ENCODE assay signal across 10 cellular contexts in the genomic region with DNA sequence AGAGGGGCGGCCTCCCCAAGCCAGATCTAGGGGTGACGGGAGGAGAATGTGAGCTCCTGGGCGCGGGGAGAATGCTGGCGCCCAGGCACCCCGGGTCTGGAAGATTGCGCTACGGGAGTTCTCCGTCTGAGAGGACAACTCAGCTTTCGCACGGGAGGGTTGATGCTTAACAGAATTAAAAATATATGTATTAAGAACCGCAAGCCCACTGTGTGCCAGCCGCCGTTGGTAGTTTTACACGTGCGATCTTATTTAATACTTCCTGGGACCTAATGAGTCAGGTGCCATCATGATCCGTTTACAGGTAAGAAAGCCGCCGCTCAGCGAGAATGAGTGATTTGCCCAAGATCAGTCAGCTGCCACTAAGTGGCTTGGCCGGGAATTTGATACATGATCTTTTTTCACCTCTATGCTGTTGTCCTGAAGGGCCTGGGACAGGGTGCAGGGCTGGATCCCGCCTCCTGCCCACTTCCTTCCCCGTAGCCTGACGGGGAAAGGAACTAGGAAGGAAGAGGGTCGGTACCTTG. TPM values are rescaled to one million over a fixed set of nuclear protein-coding genes. Genes with fewer than 3 reads are reported as not detected.
DNase-seq lines count a peak whose midpoint lies in the region; ATAC-seq, FAIRE-seq and TF ChIP-seq lines count a peak whose summit lies in the region.
"Had no signal": no experiment of that assay in that cellular context is flagged by ENCODE, and none has a peak within 500 bp of the region (broad histone marks: within the 10 kb centered on the region; RNA-seq: fewer than 3 reads in every experiment).

No MANE protein-coding gene starts in this region.

- peaks cover 50% of the 10 kb centered on the region for H3K27me3 Mint-ChIP-seq in osteocyte (ENCODE audit: unreplicated experiment)

- no peak for FAIRE-seq in A549 (lab: Jason Lieb, UNC)
- no peak for FAIRE-seq in RCC 7860 (lab: Jason Lieb, UNC)

- 17% methylated on average over 25 of the region's 25 CpGs for WGBS in A549 (ENCODE audit: missing lambda C conversion rate)

- no peaks in the 10 kb centered on the region for H3K9me3 ChIP-seq in A549
- no peaks in the 10 kb centered on the region for H3K9me3 ChIP-seq in HEK293 (ENCODE audit: control insufficient read depth, insufficient read depth, low read depth, low read length)
- H3K9me3 ChIP-seq in mucosa of rectum (ENCODE audit: control insufficient read depth in 2 of 2, low read length in 2 of 2) = no peaks in the 10 kb centered on the region

- H3K9ac ChIP-seq in mucosa of rectum (ENCODE audit: low read depth in 1 of 2, low read length in 2 of 2) = no peak overlapping the region

- DNase-seq in A549 (ENCODE audit: low read depth in 1 of 2, low spot score in 1 of 2) = no peak
- DNase-seq in coronary artery (ENCODE audit: low spot score) = no peak
- no peak for DNase-seq in osteocyte (ENCODE audit: extremely low spot score, unreplicated experiment)
- no peak for DNase-seq in stimulated activated naive CD4-positive, alpha-beta T cell (lab: John Stamatoyannopoulos, UW)
- DNase-seq in RCC 7860 (ENCODE audit: low spot score) = no peak
- DNase-seq: NCI-H446 treated with DMSO at 0.1 percent for 48 hours; stimulated activated CD4-positive, alpha-beta T cell treated with anti-CD3 and anti-CD28 coated beads, Interleukin-4, amount 100 ng/mL, for 24 hours had no signal

- no peak for TF ChIP-seq RAD21 in A549 (conservative IDR thresholded peaks at IDR 0.05 in 1 of 2, IDR thresholded peaks at IDR 0.05 in 1 of 2)

- H3K27ac Mint-ChIP-seq in osteocyte (ENCODE audit: unreplicated experiment) = no peak overlapping the region

- no peak; a peak in 1 of 6 replicates for ATAC-seq in A549
- no peak for ATAC-seq in HG03521 (IDR thresholded peaks at IDR 0.05; ENCODE audit: unreplicated experiment)

- peaks cover 35 to 49% of the 10 kb centered on the region in 2 donors for H3K27me3 ChIP-seq in mucosa of rectum (ENCODE audit: control insufficient read depth in 2 of 2, insufficient read depth in 2 of 2, low read length in 2 of 2)

- TF ChIP-seq POLR2A in A549 (IDR thresholded peaks at IDR 0.05; ENCODE audit: low read length) = no peak

- H3K4me1 ChIP-seq in A549 = peaks cover 4% of the 10 kb centered on the region; the same call in 1 of the 3 replicates
- peaks cover 9% of the 10 kb centered on the region for H3K4me1 ChIP-seq in HEK293 (ENCODE audit: control insufficient read depth, insufficient read depth, low read length)
- peaks cover 3 to 4% of the 10 kb centered on the region in 2 donors for H3K4me1 ChIP-seq in mucosa of rectum (ENCODE audit: control insufficient read depth in 2 of 2, insufficient read depth in 2 of 2, low read length in 2 of 2)

- peaks cover 6% of the 10 kb centered on the region for H3K4me1 Mint-ChIP-seq in osteocyte (ENCODE audit: unreplicated experiment)

- POLR2A ChIA-PET in A549 (lab: Yijun Ruan, JAX) (interaction anchor here (1.5 kb wide), 1 partner anchor 9 kb away, joined by 3 read pairs; no protein-coding TSS in a partner anchor), HEK293 (lab: Yijun Ruan, JAX) (interaction anchor here (1.1 kb wide), 1 partner anchor 9 kb away, joined by 3 read pairs; no protein-coding TSS in a partner anchor)

- no peak overlapping the region for H3K27ac ChIP-seq in A549
- H3K27ac ChIP-seq in HEK293 (ENCODE audit: extremely low read depth, low read depth, low read length) = no peak overlapping the region
- H3K27ac ChIP-seq in coronary artery = no peak overlapping the region
- no peak overlapping the region for H3K27ac ChIP-seq in mucosa of rectum (ENCODE audit: low read depth in 2 of 2, low read length in 2 of 2)

- H3K36me3 ChIP-seq in HEK293 (ENCODE audit: control insufficient read depth in 2 of 2, insufficient read depth in 1 of 2, low read length in 2 of 2) (no peaks in the 10 kb centered on the region), mucosa of rectum (ENCODE audit: control insufficient read depth in 2 of 2, insufficient read depth in 2 of 2, low read length in 2 of 2) (no peaks in the 10 kb centered on the region)

- H3K4me2 ChIP-seq in A549 = peak overlapping the region; percentile 95

- CTCF ChIA-PET in A549 (lab: Yijun Ruan, JAX) = interaction anchor here (0.6 to 1.3 kb wide), 4 partner anchors 10 to 182 kb away, joined by 3 read pairs; no protein-coding TSS in a partner anchor
- CTCF ChIA-PET in HEK293 (lab: Yijun Ruan, JAX) = no interaction called here

- no peak overlapping the region for H3K4me3 Mint-ChIP-seq in osteocyte (ENCODE audit: unreplicated experiment)

- H3K9me3 Mint-ChIP-seq in osteocyte (ENCODE audit: unreplicated experiment) = no peaks in the 10 kb centered on the region

- TF ChIP-seq EP300 in A549 (IDR thresholded peaks at IDR 0.05) = no peak

- no peaks in the 10 kb centered on the region for H3K36me3 Mint-ChIP-seq in osteocyte (ENCODE audit: unreplicated experiment)

- H3K4me3 ChIP-seq in A549 (peak overlapping the region; percentile 45), HEK293 (ENCODE audit: low read depth, low read length) (peak overlapping the region; percentile 62), coronary artery (peak overlapping the region; percentile 76), mucosa of rectum (ENCODE audit: low read length in 2 of 2) (peak overlapping the region; percentile 37 to 42)

- TF ChIP-seq CTCF in A549 (IDR thresholded peaks at IDR 0.05) = no peak
- no peak for TF ChIP-seq CTCF in HEK293 (tag by site-specific recombination; IDR thresholded peaks at IDR 0.05)
- no peak for TF ChIP-seq CTCF in coronary artery (IDR thresholded peaks at IDR 0.05)
- TF ChIP-seq CTCF in osteocyte (IDR thresholded peaks at IDR 0.05) = no peak

TF ChIP-seq in A549, 52 proteins besides CTCF, POLR2A, EP300 and RAD21:
- TF ChIP-seq MAZ (IDR thresholded peaks at IDR 0.05; ENCODE audit: borderline replicate concordance, low read depth, low read length) = no peak
- TF ChIP-seq HDAC2 (IDR thresholded peaks at IDR 0.05) = no peak
- TF ChIP-seq, protein P1, sequence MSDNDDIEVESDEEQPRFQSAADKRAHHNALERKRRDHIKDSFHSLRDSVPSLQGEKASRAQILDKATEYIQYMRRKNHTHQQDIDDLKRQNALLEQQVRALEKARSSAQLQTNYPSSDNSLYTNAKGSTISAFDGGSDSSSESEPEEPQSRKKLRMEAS (IDR thresholded peaks at IDR 0.05) = no peak
- TF ChIP-seq FOXS1 (CRISPR knock-in tag; IDR thresholded peaks at IDR 0.05) = no peak
- TF ChIP-seq MYC (IDR thresholded peaks at IDR 0.05; ENCODE audit: borderline replicate concordance, low read length) = no peak
- TF ChIP-seq, protein P2, sequence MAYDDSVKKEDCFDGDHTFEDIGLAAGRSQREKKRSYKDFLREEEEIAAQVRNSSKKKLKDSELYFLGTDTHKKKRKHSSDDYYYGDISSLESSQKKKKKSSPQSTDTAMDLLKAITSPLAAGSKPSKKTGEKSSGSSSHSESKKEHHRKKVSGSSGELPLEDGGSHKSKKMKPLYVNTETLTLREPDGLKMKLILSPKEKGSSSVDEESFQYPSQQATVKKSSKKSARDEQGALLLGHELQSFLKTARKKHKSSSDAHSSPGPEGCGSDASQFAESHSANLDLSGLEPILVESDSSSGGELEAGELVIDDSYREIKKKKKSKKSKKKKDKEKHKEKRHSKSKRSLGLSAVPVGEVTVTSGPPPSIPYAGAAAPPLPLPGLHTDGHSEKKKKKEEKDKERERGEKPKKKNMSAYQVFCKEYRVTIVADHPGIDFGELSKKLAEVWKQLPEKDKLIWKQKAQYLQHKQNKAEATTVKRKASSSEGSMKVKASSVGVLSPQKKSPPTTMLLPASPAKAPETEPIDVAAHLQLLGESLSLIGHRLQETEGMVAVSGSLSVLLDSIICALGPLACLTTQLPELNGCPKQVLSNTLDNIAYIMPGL (CRISPR knock-in tag; IDR thresholded peaks at IDR 0.05; ENCODE audit: borderline replicate concordance) = no peak
- TF ChIP-seq RFX5 (IDR thresholded peaks at IDR 0.05) = no peak

TF ChIP-seq in HEK293, 187 proteins besides CTCF, POLR2A, EP300 and RAD21:
- TF ChIP-seq TRIM28 (IDR thresholded peaks at IDR 0.05; ENCODE audit: borderline replicate concordance, low read length) (no peak), ZNF48 (tag by site-specific recombination; IDR thresholded peaks at IDR 0.05) (no peak), ZNF549 (tag by site-specific recombination; IDR thresholded peaks at IDR 0.05) (no peak), ZNF558 (tag by site-specific recombination; IDR thresholded peaks at IDR 0.05) (no peak), OSR2 (tag by site-specific recombination; IDR thresholded peaks at IDR 0.05) (no peak)
- TF ChIP-seq, protein P3, sequence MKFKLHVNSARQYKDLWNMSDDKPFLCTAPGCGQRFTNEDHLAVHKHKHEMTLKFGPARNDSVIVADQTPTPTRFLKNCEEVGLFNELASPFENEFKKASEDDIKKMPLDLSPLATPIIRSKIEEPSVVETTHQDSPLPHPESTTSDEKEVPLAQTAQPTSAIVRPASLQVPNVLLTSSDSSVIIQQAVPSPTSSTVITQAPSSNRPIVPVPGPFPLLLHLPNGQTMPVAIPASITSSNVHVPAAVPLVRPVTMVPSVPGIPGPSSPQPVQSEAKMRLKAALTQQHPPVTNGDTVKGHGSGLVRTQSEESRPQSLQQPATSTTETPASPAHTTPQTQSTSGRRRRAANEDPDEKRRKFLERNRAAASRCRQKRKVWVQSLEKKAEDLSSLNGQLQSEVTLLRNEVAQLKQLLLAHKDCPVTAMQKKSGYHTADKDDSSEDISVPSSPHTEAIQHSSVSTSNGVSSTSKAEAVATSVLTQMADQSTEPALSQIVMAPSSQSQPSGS (tag by site-specific recombination; IDR thresholded peaks at IDR 0.05; ENCODE audit: low read depth) = no peak

RNA-seq across cellular contexts. Expression of a gene that starts 0.8 kb away (rescaled TPM):
- not detected in 2 replicates for polyA plus RNA-seq in A549 (2011; rRNA removed)
- not detected in 2 replicates for polyA plus RNA-seq in A549 (2012; cell fraction: cytosol; rRNA removed)
- polyA plus RNA-seq in A549 (2012; cell fraction: nucleus; rRNA removed) = not detected in 2 replicates
- polyA plus RNA-seq in A549 (2017; fragmentation: RNase III; extraction: RNeasy Plus Mini Kit Qiagen cat#74134 plus additional on column Dnase treatment) = not detected in 3 replicates
- polyA minus RNA-seq in A549 (2011; rRNA and poly(A)+ RNA removed) = 0.05 TPM in 1 of 2 replicates, not detected in the other
- total RNA-seq in osteocyte = not detected in 2 replicates
